Comparison of ENCODE assay signal across 17 cellular contexts in genomic region chr9:82140471-82140870, GRCh38.
"Had no signal": no experiment of that assay in that cellular context is flagged by ENCODE, and none has a peak within 500 bp of the region (broad histone marks: within the 10 kb centered on the region; RNA-seq: fewer than 3 reads in every experiment).

No MANE protein-coding gene starts in this region.

- H3K4me1 Mint-ChIP-seq: activated CD4-positive, alpha-beta T cell treated with anti-CD3 and anti-CD28 coated beads for 36 hours; neural crest cell; WTC11 had no signal

- H3K27ac ChIP-seq: left ventricle myocardium inferior, tibial nerve had no signal

- H3K4me3 Mint-ChIP-seq: activated CD4-positive, alpha-beta T cell treated with anti-CD3 and anti-CD28 coated beads for 36 hours; activated naive CD8-positive, alpha-beta T cell; activated T-helper 1 cell treated with anti-CD3 and anti-CD28 coated beads, Interleukin-12 subunit alpha, Interleukin-12 subunit beta, Interleukin-2, Interleukin-4 antibody, amounts not matched to agents 30 ng/mL and 10 ng/mL and 1 ng/mL, durations not matched to agents 14 hours and 24 hours and 36 hours; effector memory CD8-positive, alpha-beta T cell; naive B cell; neural crest cell; T-helper 2 cell treated with Interferon-gamma antibody and Interleukin-4, amounts not matched to agents 5 μg/mL and 100 μg/mL, for 36 hours; WTC11 had no signal

- H3K4me1 ChIP-seq: left ventricle myocardium inferior, tibial nerve had no signal

- H3K4me3 ChIP-seq: left ventricle myocardium inferior, mucosa of descending colon, tibial nerve had no signal

- H3K36me3 ChIP-seq: left ventricle myocardium inferior, tibial nerve had no signal

- DNase-seq: activated CD4-positive, alpha-beta T cell treated with anti-CD3 and anti-CD28 coated beads for 36 hours; activated CD4-positive, alpha-beta T cell treated with anti-CD3 and anti-CD28 coated beads, Interleukin-2, amount 50 U/mL, for 48 hours; effector memory CD8-positive, alpha-beta T cell; hypothalamus; kidney; left ventricle myocardium inferior; mucosa of descending colon; naive B cell; stimulated activated CD4-positive, alpha-beta T cell treated with anti-CD3 and anti-CD28 coated beads, Interleukin-12 subunit alpha, Interleukin-12 subunit beta, amount 100 ng/mL, for 4 hours; stimulated activated CD4-positive, alpha-beta T cell treated with anti-CD3 and anti-CD28 coated beads, Interleukin-1b, Interleukin-23, amount 100 ng/mL, for 48 hours; stimulated activated naive CD4-positive, alpha-beta T cell treated with Interleukin-2 at 50 U/mL for 16 hours had no signal

- H3K27me3 ChIP-seq: tibial nerve had no signal

- H3K27ac Mint-ChIP-seq: activated CD4-positive, alpha-beta T cell treated with anti-CD3 and anti-CD28 coated beads for 36 hours; activated naive CD8-positive, alpha-beta T cell; activated T-helper 1 cell treated with anti-CD3 and anti-CD28 coated beads, Interleukin-12 subunit alpha, Interleukin-12 subunit beta, Interleukin-2, Interleukin-4 antibody, amounts not matched to agents 30 ng/mL and 10 ng/mL and 1 ng/mL, durations not matched to agents 14 hours and 24 hours and 36 hours; effector memory CD8-positive, alpha-beta T cell; T-helper 2 cell treated with Interferon-gamma antibody and Interleukin-4, amounts not matched to agents 5 μg/mL and 100 μg/mL, for 36 hours; WTC11 had no signal

- H3K9me3 ChIP-seq: left ventricle myocardium inferior, mucosa of descending colon, tibial nerve had no signal

- H3K36me3 Mint-ChIP-seq: activated naive CD8-positive, alpha-beta T cell had no signal

- H3K27me3 Mint-ChIP-seq: activated CD4-positive, alpha-beta T cell treated with anti-CD3 and anti-CD28 coated beads for 36 hours; effector memory CD8-positive, alpha-beta T cell; naive B cell had no signal
